In the genomic region with DNA sequence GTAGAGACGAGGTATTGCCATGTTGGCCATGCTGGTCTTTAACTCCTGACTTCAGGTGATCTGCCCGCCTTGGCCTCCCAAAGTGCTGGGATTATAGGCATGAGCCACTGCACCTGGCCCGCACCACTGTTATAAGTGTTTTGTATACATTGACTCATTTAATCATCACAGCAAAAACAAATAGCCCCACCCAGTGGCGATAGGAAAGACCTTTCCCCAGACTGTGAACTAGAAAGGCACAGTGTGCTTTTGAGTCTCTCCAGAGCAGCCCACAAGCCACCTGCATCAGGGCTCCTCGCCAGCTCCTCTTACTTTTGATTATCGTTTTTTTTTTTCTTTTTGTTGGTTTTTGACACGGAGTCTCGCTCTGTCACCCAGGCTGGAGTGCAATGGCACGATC, we compare ENCODE assay signal across 2 cellular contexts.
TF ChIP-seq lines count a peak whose summit lies in the region.

No MANE protein-coding gene starts in this region.

TF ChIP-seq in HepG2, 621 proteins besides CTCF, POLR2A, EP300 and RAD21:
- peak; percentile 36 for TF ChIP-seq ZFP36 (IDR thresholded peaks at IDR 0.05; ENCODE audit: borderline replicate concordance, low read depth, low read length, partially characterized antibody)
- TF ChIP-seq ZNF7 (CRISPR knock-in tag; IDR thresholded peaks at IDR 0.05): peak; percentile 99
- TF ChIP-seq ZKSCAN5 (CRISPR knock-in tag; IDR thresholded peaks at IDR 0.05): no peak
- peak; percentile 43 for TF ChIP-seq STAG1 (CRISPR knock-in tag; IDR thresholded peaks at IDR 0.05)
- peak; percentile 66 for TF ChIP-seq FOSL2 (CRISPR knock-in tag; IDR thresholded peaks at IDR 0.05)
- no peak for TF ChIP-seq PBX3 (CRISPR knock-in tag; IDR thresholded peaks at IDR 0.05; ENCODE audit: borderline replicate concordance)
- no peak for TF ChIP-seq ZNF530 (CRISPR knock-in tag; IDR thresholded peaks at IDR 0.05; ENCODE audit: low read depth)
- TF ChIP-seq SMC3 (IDR thresholded peaks at IDR 0.05; ENCODE audit: low read length): peak; percentile 25; the same call in 1 of the 2 replicates

TF ChIP-seq in WTC11, 78 proteins besides CTCF, POLR2A, EP300 and RAD21:
- TF ChIP-seq ZBTB43 (CRISPR knock-in tag; IDR thresholded peaks at IDR 0.05) (no peak), ZNF121 (CRISPR knock-in tag; IDR thresholded peaks at IDR 0.05) (0 out of 2 replicates have a peak, but pooled peaks have one; percentile 19)
